In the genomic region with DNA sequence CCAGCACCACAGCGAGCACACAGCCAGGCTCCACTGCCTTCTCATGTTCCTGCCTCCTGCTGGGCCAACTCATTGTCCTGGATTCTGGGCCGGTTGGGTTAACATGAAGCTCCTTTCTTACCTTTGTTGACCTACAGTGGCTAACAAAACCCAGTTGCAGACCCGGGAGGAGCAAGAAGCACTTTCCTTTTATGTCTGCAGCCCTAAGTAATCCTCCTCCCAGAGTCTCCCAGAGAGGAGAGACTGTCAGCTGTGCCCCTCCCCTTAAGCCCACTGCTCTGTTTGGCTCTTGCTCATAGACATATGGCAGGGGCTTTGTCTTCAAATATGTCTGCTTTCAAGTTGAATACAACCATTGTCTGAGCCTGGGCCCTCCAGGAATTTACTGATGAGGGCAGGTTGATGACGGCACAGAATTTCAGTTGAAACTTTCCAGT, we compare ENCODE assay signal across 16 cellular contexts. TPM values are rescaled to one million over a fixed set of nuclear protein-coding genes. Genes with fewer than 3 reads are reported as not detected.
A peak's percentile ranks its signal among the peaks of the same experiment; 100 is the strongest.
DNase-seq lines count a peak whose midpoint lies in the region; ATAC-seq, FAIRE-seq and TF ChIP-seq lines count a peak whose summit lies in the region.
"Had no signal": no experiment of that assay in that cellular context is flagged by ENCODE, and none has a peak within 500 bp of the region (broad histone marks: within the 10 kb centered on the region; RNA-seq: fewer than 3 reads in every experiment).

No MANE protein-coding gene starts in this region.

- peak; percentile 28 for DNase-seq in H54 (ENCODE audit: insufficient read length, low spot score)
- DNase-seq in NCI-H187 (lab: John Stamatoyannopoulos, UW) = peak; percentile 38 to 40
- DNase-seq in WTC11 (ENCODE audit: low spot score) = peak; percentile 61
- no peak for DNase-seq in A172 (ENCODE audit: low spot score)
- DNase-seq in tibial nerve (ENCODE audit: low spot score in 2 of 2) = no peak
- no peak for DNase-seq in activated CD8-positive, alpha-beta memory T cell treated with anti-CD3 and anti-CD28 coated beads, Interleukin-2, amount 50 U/mL, for 4 hours
- DNase-seq in substantia nigra (lab: John Stamatoyannopoulos, UW) = no peak
- DNase-seq: activated CD4-positive, alpha-beta T cell treated with anti-CD3 and anti-CD28 coated beads, Interleukin-2, amount 50 U/mL, for 48 hours; left colon; NCI-H1048; PC-3 had no signal

- H3K9me3 Mint-ChIP-seq in WTC11 = peaks cover 35% of the 10 kb centered on the region

- H3K9me3 ChIP-seq in mesodermal cell (ENCODE audit: control insufficient read depth, low read length) (no peaks in the 10 kb centered on the region), tibial nerve (peaks cover 0 to 27% (median 0%) of the 10 kb centered on the region in 4 donors)
- H3K9me3 ChIP-seq: HAP-1, suprapubic skin had no signal

- peaks cover 0 to 9% of the 10 kb centered on the region in 2 donors for H3K27me3 ChIP-seq in tibial nerve
- H3K27me3 ChIP-seq: BLaER1 had no signal

- no peak overlapping the region for H3K27ac Mint-ChIP-seq in WTC11

- no peak for FAIRE-seq in H54 (lab: Jason Lieb, UNC)

- POLR2A ChIA-PET in WTC11 (lab: Charles Lee) = interaction anchor here (0.8 kb wide), 1 partner anchor 207 kb away, joined by 3 read pairs; the partner anchor contains the start of gene DLL1

- peaks cover 34% of the 10 kb centered on the region for H3K27me3 Mint-ChIP-seq in WTC11 (ENCODE audit: low read depth)

- TF ChIP-seq POLR2A in H54 (IDR thresholded peaks at IDR 0.05; ENCODE audit: low read depth, low read length) (no peak), tibial nerve (IDR thresholded peaks at IDR 0.05) (no peak)

- no peak for TF ChIP-seq EP300 in tibial nerve (IDR thresholded peaks at IDR 0.05)

- ATAC-seq in WTC11 = peak; percentile 97
- ATAC-seq: left colon, PC-3 had no signal

- peaks cover 24% of the 10 kb centered on the region for H3K36me3 Mint-ChIP-seq in WTC11

- H3K4me1 ChIP-seq in mesodermal cell (ENCODE audit: control insufficient read depth, insufficient read depth, low read length, poor library complexity, severe bottlenecking) = peaks cover 5% of the 10 kb centered on the region
- H3K4me1 ChIP-seq in tibial nerve = no peaks in the 10 kb centered on the region
- H3K4me1 ChIP-seq: BLaER1, HAP-1, suprapubic skin had no signal

- H3K36me3 ChIP-seq in mesodermal cell (ENCODE audit: control insufficient read depth, insufficient read depth, low read length) = no peaks in the 10 kb centered on the region
- H3K36me3 ChIP-seq in tibial nerve = no peaks in the 10 kb centered on the region
- H3K36me3 ChIP-seq: BLaER1, HAP-1, suprapubic skin had no signal

- peaks cover 14% of the 10 kb centered on the region for H3K4me1 Mint-ChIP-seq in WTC11

- TF ChIP-seq CTCF in WTC11 (IDR thresholded peaks at IDR 0.05) = no peak
- no peak for TF ChIP-seq CTCF in tibial nerve (IDR thresholded peaks at IDR 0.05)

- H3K4me3 ChIP-seq in mesodermal cell (ENCODE audit: extremely low read depth, insufficient read depth, low read length, poor library complexity, severe bottlenecking) (no peak overlapping the region), tibial nerve (no peak overlapping the region)
- H3K4me3 ChIP-seq: BLaER1, HAP-1, skin epidermis, suprapubic skin had no signal

- H3K27ac ChIP-seq in mesodermal cell (ENCODE audit: low read depth, low read length, severe bottlenecking) (peak overlapping the region; percentile 3), tibial nerve (no peak overlapping the region), substantia nigra (ENCODE audit: low read depth, low read length, poor library complexity, severe bottlenecking) (no peak overlapping the region)
- H3K27ac ChIP-seq: BLaER1, skin epidermis, suprapubic skin had no signal

- CTCF ChIA-PET in WTC11 (lab: Charles Lee) = interaction anchor here (0.6 to 3.1 kb wide), 4 partner anchors 9 to 666 kb away, joined by 3 to 12 read pairs (median 6); no protein-coding TSS in a partner anchor

- H3K4me3 Mint-ChIP-seq in WTC11 = no peak overlapping the region

- 11 to 13% methylated on average over 3 to 4 of the region's 4 CpGs for WGBS in mesodermal cell (ENCODE audit: insufficient coverage in 2 of 2), 2 experiments
- WGBS in tibial nerve, 2 donors = 10 to 16% methylated on average over 4 of the region's 4 CpGs

TF ChIP-seq in WTC11, 78 proteins besides CTCF, POLR2A, EP300 and RAD21:
- no peak for TF ChIP-seq ZNF263 (CRISPR knock-in tag; IDR thresholded peaks at IDR 0.05; ENCODE audit: low read depth)
- no peak for TF ChIP-seq GTF2I (CRISPR knock-in tag; conservative IDR thresholded peaks at IDR 0.05)
- TF ChIP-seq TEAD1 (CRISPR knock-in tag; IDR thresholded peaks at IDR 0.05) = 0 out of 2 replicates have a peak, but pooled peaks have one; percentile 38
- TF ChIP-seq ZNF423 (CRISPR knock-in tag; IDR thresholded peaks at IDR 0.05) = peak; percentile 40; the same call in 1 of the 2 replicates
TF ChIP-seq in WTC11: peak in this region for 2.

RNA-seq across cellular contexts. Expression of gene PSMB1, which starts 55.2 kb away (rescaled TPM):
- 199 to 215 TPM (median 209 TPM) in 3 replicates for total RNA-seq in WTC11 (2021)
- 290 TPM for polyA plus RNA-seq in mesodermal cell (2013, experiment 1 of 2)
- polyA plus RNA-seq in mesodermal cell (2013, experiment 2 of 2) = 281 TPM
- total RNA-seq in A172 (2014; rRNA removed; shearing (Covaris generic)) = 628 and 675 TPM in 2 replicates
- 100 to 1,000 TPM; 122 to 207 (median 155) TPM for total RNA-seq in tibial nerve

RNA-seq across cellular contexts. Expression of gene TBP, which starts 56.3 kb away (rescaled TPM):
- total RNA-seq in WTC11 (2021) (20.2 to 20.9 TPM (median 20.6 TPM) in 3 replicates), tibial nerve (10 to 100 TPM; 14.5 to 16.1 (median 15.6) TPM)
- 16.7 TPM for polyA plus RNA-seq in mesodermal cell (2013, experiment 1 of 2)
- polyA plus RNA-seq in mesodermal cell (2013, experiment 2 of 2) = 17.6 TPM
- total RNA-seq in A172 (2014; rRNA removed; shearing (Covaris generic)) = 15.1 and 20.2 TPM in 2 replicates

Comparison
In these comparisons a context has a peak if more than half of its experiments do, and no peak if none do; other contexts are left out.
1. DNase-seq: peak in H54 (single experiment), NCI-H187 (2 of 2) and WTC11 (single experiment); none in A172 (single experiment), tibial nerve (0 of 2), activated CD8-positive, alpha-beta memory T cell treated with anti-CD3 and anti-CD28 coated beads, Interleukin-2, amount 50 U/mL, for 4 hours (single experiment) and substantia nigra (0 of 49).